In the genomic region with DNA sequence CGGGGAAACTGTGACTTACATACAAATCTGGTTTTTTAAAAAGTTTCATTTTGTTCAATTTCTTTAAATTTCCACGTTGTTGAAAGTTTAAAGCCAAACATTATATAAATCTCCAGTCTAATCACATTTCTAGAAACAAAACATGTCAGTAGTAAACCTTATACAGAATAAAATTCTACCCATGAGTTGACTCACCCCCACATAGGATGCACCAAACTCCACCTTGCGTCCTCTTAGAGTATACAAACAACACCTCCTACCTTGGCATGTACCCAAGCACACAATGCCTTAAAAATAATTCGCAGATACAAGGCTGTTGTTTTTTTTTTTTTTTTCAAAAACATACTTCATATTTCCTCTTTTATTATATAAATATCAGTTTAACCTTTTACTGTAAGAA, we compare ENCODE assay signal across 8 cellular contexts. TPM values are rescaled to one million over a fixed set of nuclear protein-coding genes. Genes with fewer than 3 reads are reported as not detected.
DNase-seq lines count a peak whose midpoint lies in the region; ATAC-seq, FAIRE-seq and TF ChIP-seq lines count a peak whose summit lies in the region.

No MANE protein-coding gene starts in this region.

- H3K36me3 ChIP-seq in bronchial epithelial cell (ENCODE audit: control insufficient read depth, insufficient read depth, low read length) (no peaks in the 10 kb centered on the region), muscle layer of colon (ENCODE audit: insufficient read depth, low read length) (no peaks in the 10 kb centered on the region)

- H3K4me3 ChIP-seq in GM12864 (ENCODE audit: low read depth, low read length): no peak overlapping the region; the same call in 1 of the 2 replicates
- no peak overlapping the region for H3K4me3 ChIP-seq in bronchial epithelial cell (ENCODE audit: low read depth, low read length)
- peak overlapping the region in 1 of 2 donors; percentile 43 for H3K4me3 ChIP-seq in muscle layer of colon (ENCODE audit: low read depth in 1 of 2, low read length in 2 of 2)

- peak overlapping the region; percentile 24 for H3K9ac ChIP-seq in muscle layer of colon (ENCODE audit: low read length)

- no peaks in the 10 kb centered on the region for H3K9me3 ChIP-seq in muscle layer of colon (ENCODE audit: low read length)

- ATAC-seq in GM21447 (IDR thresholded peaks at IDR 0.05; ENCODE audit: unreplicated experiment): no peak
- ATAC-seq in GM18861 (IDR thresholded peaks at IDR 0.05; ENCODE audit: unreplicated experiment): no peak
- no peak for ATAC-seq in GM19351 (IDR thresholded peaks at IDR 0.05; ENCODE audit: unreplicated experiment)

- peaks cover 64% of the 10 kb centered on the region for H3K4me1 ChIP-seq in muscle layer of colon (ENCODE audit: insufficient read depth, low read length)

- DNase-seq in GM12864 (ENCODE audit: low read depth) (no peak), NCI-H526 treated with DMSO at 0.1 percent for 48 hours (lab: John Stamatoyannopoulos, UW) (peak; percentile 51), bronchial epithelial cell (ENCODE audit: low read depth) (peak; percentile 77), HK-2 (ENCODE audit: unreplicated experiment) (no peak)

- no peaks in the 10 kb centered on the region for H3K27me3 ChIP-seq in bronchial epithelial cell (ENCODE audit: control insufficient read depth, insufficient read depth, low read length)
- no peaks in the 10 kb centered on the region for H3K27me3 ChIP-seq in muscle layer of colon (ENCODE audit: control insufficient read depth in 1 of 2, insufficient read depth in 2 of 2, low read length in 2 of 2)

- no peak for FAIRE-seq in bronchial epithelial cell (lab: Jason Lieb, UNC)

- H3K27ac ChIP-seq in muscle layer of colon (ENCODE audit: low read depth, low read length): no peak overlapping the region

- peak; percentile 11 for TF ChIP-seq CTCF in GM12864 (IDR thresholded peaks at IDR 0.05; ENCODE audit: low read depth, low read length, missing control alignments)
- TF ChIP-seq CTCF in bronchial epithelial cell (IDR thresholded peaks at IDR 0.05; ENCODE audit: insufficient read depth, low read length, severe bottlenecking): peak; percentile 20

RNA-seq across cellular contexts. Expression of a gene that starts 3.4 kb away (rescaled TPM):
- total RNA-seq in bronchial epithelial cell: 9.7 and 10.2 TPM in 2 replicates

RNA-seq across cellular contexts. Expression of a gene that starts 38.0 kb away (rescaled TPM):
- 0.77 and 0.79 TPM in 2 replicates for total RNA-seq in bronchial epithelial cell

Comparison
In these comparisons a context has a peak if more than half of its experiments do, and no peak if none do; other contexts are left out.
1. DNase-seq: peak in NCI-H526 treated with DMSO at 0.1 percent for 48 hours (single experiment) and bronchial epithelial cell (single experiment); none in GM12864 (single experiment) and HK-2 (single experiment).